ENCODE assay signal across 12 cellular contexts in genomic region chr5:139149477-139150199, GRCh38. TPM values are rescaled to one million over a fixed set of nuclear protein-coding genes. Genes with fewer than 3 reads are reported as not detected.
DNase-seq lines count a peak whose midpoint lies in the region; ATAC-seq and TF ChIP-seq lines count a peak whose summit lies in the region.
"Had no signal": no experiment of that assay in that cellular context is flagged by ENCODE, and none has a peak within 500 bp of the region (broad histone marks: within the 10 kb centered on the region; RNA-seq: fewer than 3 reads in every experiment).

No MANE protein-coding gene starts in this region.

- no peaks in the 10 kb centered on the region for H3K9me3 Mint-ChIP-seq in stimulated activated effector memory CD8-positive, alpha-beta T cell treated with anti-CD3 and anti-CD28 coated beads, Interleukin-12 subunit alpha, Interleukin-12 subunit beta, amount 100 ng/mL, for 72 hours
- H3K9me3 Mint-ChIP-seq: nephron progenitor cell had no signal

- DNase-seq in AG09309 (ENCODE audit: low read depth) (peak; percentile 56), NOMO-1 treated with DMSO at 0.1 percent for 48 hours (lab: John Stamatoyannopoulos, UW; ENCODE audit: unreplicated experiment) (peak; percentile 95), cardiac fibroblast (ENCODE audit: low read depth in 2 of 2) (peak; percentile 29 to 76), lung (ENCODE audit: low spot score) (no peak), GM10266 (ENCODE audit: extremely low spot score) (no peak), NCI-H2081 (lab: John Stamatoyannopoulos, UW) (no peak), UCSD-AML1 (lab: John Stamatoyannopoulos, UW; ENCODE audit: unreplicated experiment) (no peak)
- no peak for DNase-seq in stimulated activated effector memory CD8-positive, alpha-beta T cell treated with anti-CD3 and anti-CD28 coated beads, Interleukin-12 subunit alpha, Interleukin-12 subunit beta, amount 100 ng/mL, for 72 hours (ENCODE audit: low spot score in 2 of 2)
- DNase-seq: ACHN; activated CD4-positive, alpha-beta T cell treated with anti-CD3 and anti-CD28 coated beads for 48 hours; activated gamma-delta T cell treated with Interleukin-2 at 50 U/mL for 16 hours; nephron progenitor cell had no signal

- no peaks in the 10 kb centered on the region for H3K36me3 ChIP-seq in lung (ENCODE audit: control insufficient read depth in 2 of 2, insufficient read depth in 2 of 2, low read length in 2 of 2)

- peak overlapping the region in 1 of 2 donors; percentile 80 for H3K27ac ChIP-seq in lung (ENCODE audit: low read depth in 1 of 2, low read length in 1 of 2)

- no peaks in the 10 kb centered on the region for H3K9me3 ChIP-seq in lung (ENCODE audit: control insufficient read depth in 2 of 2, insufficient read depth in 1 of 2, low read length in 1 of 2)

- peaks cover 43% of the 10 kb centered on the region for H3K4me1 Mint-ChIP-seq in stimulated activated effector memory CD8-positive, alpha-beta T cell treated with anti-CD3 and anti-CD28 coated beads, Interleukin-12 subunit alpha, Interleukin-12 subunit beta, amount 100 ng/mL, for 72 hours

- WGBS in lung, 2 donors, result 30 to 47% methylated on average over 3 of the region's 3 CpGs

- no peak overlapping the region for H3K27ac Mint-ChIP-seq in stimulated activated effector memory CD8-positive, alpha-beta T cell treated with anti-CD3 and anti-CD28 coated beads, Interleukin-12 subunit alpha, Interleukin-12 subunit beta, amount 100 ng/mL, for 72 hours

- H3K27me3 ChIP-seq in lung (ENCODE audit: control insufficient read depth, insufficient read depth), result no peaks in the 10 kb centered on the region

- ATAC-seq in lung (ENCODE audit: insufficient read depth, low FRiP score), result peak; percentile 59
- ATAC-seq in stimulated activated effector memory CD8-positive, alpha-beta T cell treated with anti-CD3 and anti-CD28 coated beads, Interleukin-12 subunit alpha, Interleukin-12 subunit beta, amount 100 ng/mL, for 72 hours, result no peak

- H3K36me3 Mint-ChIP-seq in stimulated activated effector memory CD8-positive, alpha-beta T cell treated with anti-CD3 and anti-CD28 coated beads, Interleukin-12 subunit alpha, Interleukin-12 subunit beta, amount 100 ng/mL, for 72 hours, result peaks cover 8% of the 10 kb centered on the region

- H3K4me3 Mint-ChIP-seq in stimulated activated effector memory CD8-positive, alpha-beta T cell treated with anti-CD3 and anti-CD28 coated beads, Interleukin-12 subunit alpha, Interleukin-12 subunit beta, amount 100 ng/mL, for 72 hours, result no peak overlapping the region
- H3K4me3 Mint-ChIP-seq: nephron progenitor cell had no signal

- peaks cover 14 to 25% of the 10 kb centered on the region in 2 donors for H3K4me1 ChIP-seq in lung (ENCODE audit: control insufficient read depth in 2 of 2, insufficient read depth in 2 of 2, low read length in 2 of 2)

- TF ChIP-seq CTCF in AG09309 (IDR thresholded peaks at IDR 0.05; ENCODE audit: control insufficient read depth, insufficient read depth, low read depth, low read length, missing control alignments) (no peak), cardiac fibroblast (IDR thresholded peaks at IDR 0.05; ENCODE audit: low read depth, low read length) (no peak), lung (IDR thresholded peaks at IDR 0.05; ENCODE audit: control extremely low read depth, extremely low read depth) (no peak), GM10266 (IDR thresholded peaks at IDR 0.05; ENCODE audit: control insufficient read depth, insufficient read depth, low read depth, missing control alignments) (no peak)

- H3K4me3 ChIP-seq in AG09309 (ENCODE audit: control insufficient read depth, low read depth, low read length) (no peak overlapping the region), cardiac fibroblast (replicated peaks in 1 of 2; ENCODE audit: low read depth in 2 of 2, low read length in 2 of 2) (no peak overlapping the region), lung (no peak overlapping the region)

RNA-seq across cellular contexts. Expression of gene SIL1, which starts 48.5 kb away (rescaled TPM):
- 10 to 100 TPM; 38.5 to 77.6 TPM for total RNA-seq in lung
- 100 to 1,000 TPM in 1 of 2 donors, 10 to 100 TPM in 1; 79.2 to 109 TPM for polyA plus RNA-seq in lung

Comparison
In these comparisons a context has a peak if more than half of its experiments do, and no peak if none do; other contexts are left out.
1. DNase-seq: peak in AG09309 (single experiment), NOMO-1 treated with DMSO at 0.1 percent for 48 hours (single experiment) and cardiac fibroblast (2 of 2); none in lung (single experiment), stimulated activated effector memory CD8-positive, alpha-beta T cell treated with anti-CD3 and anti-CD28 coated beads, Interleukin-12 subunit alpha, Interleukin-12 subunit beta, amount 100 ng/mL, for 72 hours (0 of 2), GM10266 (single experiment), NCI-H2081 (0 of 2) and UCSD-AML1 (single experiment).